Comparison of ENCODE assay signal across 15 cellular contexts in genomic region chr11:44310198-44310455, GRCh38. TPM values are rescaled to one million over a fixed set of nuclear protein-coding genes. Genes with fewer than 3 reads are reported as not detected.
A peak's percentile ranks its signal among the peaks of the same experiment; 100 is the strongest.
DNase-seq lines count a peak whose midpoint lies in the region; ATAC-seq, FAIRE-seq and TF ChIP-seq lines count a peak whose summit lies in the region.
"Had no signal": no experiment of that assay in that cellular context is flagged by ENCODE, and none has a peak within 500 bp of the region (broad histone marks: within the 10 kb centered on the region; RNA-seq: fewer than 3 reads in every experiment).

No MANE protein-coding gene starts in this region.

- H3K27me3 ChIP-seq in ascending aorta (peaks cover 40% of the 10 kb centered on the region), subcutaneous abdominal adipose tissue (ENCODE audit: control insufficient read depth in 5 of 5, insufficient read depth in 4 of 5, low read length in 5 of 5) (peaks cover 42 to 85% (median 76%) of the 10 kb centered on the region in 5 donors), body of pancreas (peaks cover 0 to 62% of the 10 kb centered on the region in 2 donors)

- no peak overlapping the region for H3K9ac ChIP-seq in subcutaneous abdominal adipose tissue (ENCODE audit: low read length in 5 of 5)

- H3K36me3 ChIP-seq in ascending aorta (no peaks in the 10 kb centered on the region), subcutaneous abdominal adipose tissue (ENCODE audit: control insufficient read depth in 5 of 5, insufficient read depth in 5 of 5, low read length in 5 of 5) (no peaks in the 10 kb centered on the region), body of pancreas (replicated peaks in 1 of 2; ENCODE audit: insufficient read depth in 1 of 2, low read depth in 2 of 2) (no peaks in the 10 kb centered on the region)

- no peak overlapping the region for H3K4me3 Mint-ChIP-seq in memory B cell

- peaks cover 7 to 25% of the 10 kb centered on the region in 2 donors for H3K4me1 ChIP-seq in ascending aorta
- H3K4me1 ChIP-seq in subcutaneous abdominal adipose tissue (ENCODE audit: control insufficient read depth in 5 of 5, insufficient read depth in 5 of 5, low read length in 5 of 5), result peaks cover 0 to 33% (median 28%) of the 10 kb centered on the region in 5 donors
- H3K4me1 ChIP-seq in body of pancreas, result peaks cover 33% of the 10 kb centered on the region

- H3K27ac Mint-ChIP-seq in memory B cell, result peak overlapping the region; percentile 28
- H3K27ac Mint-ChIP-seq: activated naive CD4-positive, alpha-beta T cell treated with anti-CD3 and anti-CD28 coated beads, Interleukin-2, amount 50 U/mL, for 72 hours had no signal

- peak overlapping the region; percentile 56 to 58 for H3K4me3 ChIP-seq in ascending aorta
- peak overlapping the region in 4 of 5 donors; percentile 44 to 68 (median 52) for H3K4me3 ChIP-seq in subcutaneous abdominal adipose tissue (ENCODE audit: low read depth in 1 of 5, low read length in 5 of 5)
- no peak overlapping the region for H3K4me3 ChIP-seq in body of pancreas
- H3K4me3 ChIP-seq: GM12878 had no signal

- H3K9me3 ChIP-seq in ascending aorta, result no peaks in the 10 kb centered on the region
- H3K9me3 ChIP-seq in subcutaneous abdominal adipose tissue (ENCODE audit: control insufficient read depth in 5 of 5, low read length in 5 of 5), result no peaks in the 10 kb centered on the region
- no peaks in the 10 kb centered on the region for H3K9me3 ChIP-seq in body of pancreas

- FAIRE-seq in RCC 7860 (lab: Jason Lieb, UNC), result no peak
- FAIRE-seq: GM12878 had no signal

- TF ChIP-seq POLR2A in body of pancreas (IDR thresholded peaks at IDR 0.05), result no peak

- peaks cover 24% of the 10 kb centered on the region for H3K4me1 Mint-ChIP-seq in memory B cell

- H3K36me3 Mint-ChIP-seq in memory B cell, result no peaks in the 10 kb centered on the region

- peaks cover 3% of the 10 kb centered on the region for H3K9me3 Mint-ChIP-seq in memory B cell
- H3K9me3 Mint-ChIP-seq: T-helper 2 cell treated with Interferon-gamma antibody and Interleukin-4, amounts not matched to agents 5 μg/mL and 100 μg/mL, for 36 hours had no signal

- ATAC-seq in memory B cell (ENCODE audit: low read depth), result no peak
- ATAC-seq in body of pancreas, result no peak
- no peak for ATAC-seq in GM19397 (IDR thresholded peaks at IDR 0.05; ENCODE audit: unreplicated experiment)
- ATAC-seq: activated CD8-positive, alpha-beta T cell treated with anti-CD3 and anti-CD28 coated beads, Interleukin-2, amount 10 ng/mL, durations not matched to agents 7 days and 5 days had no signal

- WGBS in body of pancreas, 2 donors, result 1 to 7% methylated on average over 6 of the region's 6 CpGs

- no peak overlapping the region for H3K27ac ChIP-seq in ascending aorta
- no peak overlapping the region for H3K27ac ChIP-seq in subcutaneous abdominal adipose tissue (ENCODE audit: low read depth, low read length)
- H3K27ac ChIP-seq in body of pancreas, result no peak overlapping the region
- H3K27ac ChIP-seq: 22Rv1 had no signal

- TF ChIP-seq CTCF in ascending aorta (IDR thresholded peaks at IDR 0.05) (no peak), body of pancreas (IDR thresholded peaks at IDR 0.05) (no peak)

- peaks cover 54% of the 10 kb centered on the region for H3K27me3 Mint-ChIP-seq in memory B cell

- DNase-seq in DMS79 treated with DMSO at 0.1 percent for 48 hours (lab: John Stamatoyannopoulos, UW), result peak; percentile 56
- no peak for DNase-seq in DMS79 (lab: John Stamatoyannopoulos, UW)
- DNase-seq in ascending aorta (ENCODE audit: low spot score in 2 of 2), result no peak
- DNase-seq in memory B cell (ENCODE audit: low spot score in 2 of 2), result no peak
- no peak for DNase-seq in body of pancreas
- DNase-seq in RCC 7860 (ENCODE audit: low spot score), result no peak
- DNase-seq: activated CD8-positive, alpha-beta T cell treated with anti-CD3 and anti-CD28 coated beads, Interleukin-2, amount 10 ng/mL, durations not matched to agents 7 days and 5 days; NCI-H1436 had no signal

- intact Hi-C loops in ascending aorta (cut with DNase I) (no loop called here), body of pancreas (cut with DNase I) (no loop called here)

RNA-seq across cellular contexts. Expression of gene ALX4, which starts 0.2 kb away (rescaled TPM):
- not detected for total RNA-seq in ascending aorta
- not detected for total RNA-seq in body of pancreas
- total RNA-seq: activated CD8-positive, alpha-beta T cell treated with anti-CD3 and anti-CD28 coated beads, Interleukin-2, amount 10 ng/mL, durations not matched to agents 7 days and 5 days; activated naive CD4-positive, alpha-beta T cell treated with anti-CD3 and anti-CD28 coated beads, Interleukin-2, amount 50 U/mL, for 72 hours; dermis blood vessel endothelial cell; GM12878 had no signal

Comparison
In these comparisons a context has a peak if more than half of its experiments do, and no peak if none do; other contexts are left out.
1. H3K4me3 ChIP-seq: peak in ascending aorta (2 of 2) and subcutaneous abdominal adipose tissue (4 of 5); none in body of pancreas (0 of 2).